In genomic region chr6:122214605-122215318, GRCh38 we compare ENCODE assay signal across 22 cellular contexts.
"Had no signal": no experiment of that assay in that cellular context is flagged by ENCODE, and none has a peak within 500 bp of the region (broad histone marks: within the 10 kb centered on the region; RNA-seq: fewer than 3 reads in every experiment).

No MANE protein-coding gene starts in this region.

- H3K27me3 ChIP-seq: ascending aorta, body of pancreas had no signal

- H3K36me3 ChIP-seq: ascending aorta had no signal

- ATAC-seq: activated CD8-positive, alpha-beta memory T cell treated with anti-CD3 and anti-CD28 coated beads, Interleukin-2, amount 10 ng/mL, durations not matched to agents 7 days and 5 days; body of pancreas; T-cell had no signal

- H3K4me2 ChIP-seq: KMS-11 had no signal

- H3K4me3 ChIP-seq: ascending aorta, body of pancreas, SK-N-MC had no signal

- DNase-seq: activated B cell treated with CpG ODN at 0.5 μM for 24 hours; activated CD4-positive, alpha-beta T cell treated with anti-CD3 and anti-CD28 coated beads for 1 hour; activated CD4-positive, alpha-beta T cell treated with anti-CD3 and anti-CD28 coated beads, Interleukin-2, amount 10 ng/mL, durations not matched to agents 24 days and 14 days; activated CD4-positive, alpha-beta T cell treated with anti-CD3 and anti-CD28 coated beads, Interleukin-2, amount 50 U/mL, for 48 hours; activated CD8-positive, alpha-beta memory T cell treated with anti-CD3 and anti-CD28 coated beads, Interleukin-2, amount 10 ng/mL, durations not matched to agents 7 days and 5 days; activated effector memory CD4-positive, alpha-beta T cell treated with Interleukin-2 at 50 U/mL for 16 hours; activated naive CD4-positive, alpha-beta T cell; activated T-cell treated with anti-CD3 and anti-CD28 coated beads, Interleukin-2, amount 50 U/mL, for 24 hours; body of pancreas; NCI-H1092; NCI-H1417 treated with DMSO at 0.1 percent for 48 hours; NCI-H1694; NCI-H2029 treated with DMSO at 0.1 percent for 48 hours; NCI-H446 treated with DMSO at 0.1 percent for 48 hours; NCI-H526; NCI-H774; T-cell; T-helper 2 cell; T1000 had no signal

- H3K27ac ChIP-seq: body of pancreas, KMS-11, SK-N-MC had no signal

- H3K9me3 ChIP-seq: ascending aorta, body of pancreas had no signal

- H3K4me1 ChIP-seq: body of pancreas had no signal
